In the genomic region with DNA sequence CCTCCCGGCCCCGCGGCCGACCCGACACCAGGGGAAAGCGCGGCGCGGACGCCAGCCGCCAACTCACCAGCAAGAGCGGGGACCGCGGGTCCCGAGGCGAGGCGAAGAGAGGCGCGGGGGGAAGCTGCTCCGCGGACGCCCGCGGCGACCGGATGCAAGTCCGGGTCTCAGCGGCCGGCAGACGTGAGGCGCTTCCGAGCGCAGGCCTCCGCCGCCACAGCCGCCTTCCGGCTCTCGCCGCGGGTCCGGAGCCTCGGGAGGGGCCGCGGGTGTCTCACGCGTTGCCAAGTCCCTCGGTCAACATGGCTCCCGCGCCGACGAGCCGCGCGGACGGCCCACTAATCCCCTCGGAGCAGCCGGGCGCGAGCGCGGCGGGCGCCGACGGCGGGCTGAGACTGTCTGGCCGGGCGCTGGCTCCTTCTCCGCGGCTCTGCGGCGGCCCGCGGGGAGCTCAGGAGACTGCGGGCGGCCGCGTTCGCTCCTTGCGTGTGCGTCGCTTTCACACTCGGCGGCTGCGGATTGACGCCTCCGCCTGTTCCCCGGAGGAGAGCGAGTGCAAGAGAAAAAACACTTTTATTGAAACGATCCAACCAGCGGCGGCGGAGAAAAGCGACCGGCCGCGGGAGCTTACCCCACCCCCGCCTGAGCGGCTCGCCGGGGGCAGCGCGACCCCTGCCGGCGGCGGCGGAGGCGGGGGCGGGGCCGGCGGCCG, we compare ENCODE assay signal across 8 cellular contexts. TPM values are rescaled to one million over a fixed set of nuclear protein-coding genes. Genes with fewer than 3 reads are reported as not detected.
DNase-seq lines count a peak whose midpoint lies in the region; ATAC-seq and TF ChIP-seq lines count a peak whose summit lies in the region.

A gene (minus strand): TSS at position 521 of the 712 bp plus-strand sequence. CDS start 65,603 bp downstream, outside the sequence.

- POLR2A ChIA-PET in naive thymus-derived CD8-positive, alpha-beta T cell (lab: Charles Lee) = interaction anchor here (0.6 to 3.6 kb wide), 44 partner anchors 9 to 446 kb away, joined by 3 to 54 read pairs (median 4); a partner anchor contains a TSS

- H3K4me1 ChIP-seq in Peyer's patch = peaks cover 0 to 7% (median 0%) of the 10 kb centered on the region in 4 donors

- H3K27ac ChIP-seq in KOPT-K1 (ENCODE audit: low read depth, low read length, poor library complexity, severe bottlenecking) (peak within 1 kb of the TSS; percentile 86), Peyer's patch (peak within 1 kb of the TSS; percentile 94 to 99 (median 98))

- no peaks in the 10 kb centered on the region for H3K27me3 Mint-ChIP-seq in naive thymus-derived CD8-positive, alpha-beta T cell
- H3K27me3 Mint-ChIP-seq in stimulated activated naive B cell treated with anti-CD40 and anti-IgM and Interleukin-4, amounts not matched to agents 10 μg/mL and 1 μg/mL and 100 μg/mL, for 72 hours = no peaks in the 10 kb centered on the region

- peak; percentile 50 for ATAC-seq in GM21737 (IDR thresholded peaks at IDR 0.05; ENCODE audit: unreplicated experiment)
- ATAC-seq in naive thymus-derived CD8-positive, alpha-beta T cell = peak; percentile 69 to 70
- ATAC-seq in stimulated activated naive B cell treated with anti-CD40 and anti-IgM and Interleukin-4, amounts not matched to agents 10 μg/mL and 1 μg/mL and 100 μg/mL, for 72 hours (replicated peaks) = peak; percentile 61 to 67

- H3K9me3 ChIP-seq in KOPT-K1 (ENCODE audit: insufficient read depth, low read length, poor library complexity, severe bottlenecking) (no peaks in the 10 kb centered on the region), Peyer's patch (no peaks in the 10 kb centered on the region)

- peak within 1 kb of the TSS; percentile 91 to 99 (median 97) for H3K27ac Mint-ChIP-seq in naive thymus-derived CD8-positive, alpha-beta T cell
- peak within 1 kb of the TSS; percentile 99 for H3K27ac Mint-ChIP-seq in stimulated activated naive B cell treated with anti-CD40 and anti-IgM and Interleukin-4, amounts not matched to agents 10 μg/mL and 1 μg/mL and 100 μg/mL, for 72 hours

- H3K36me3 ChIP-seq in KOPT-K1 (ENCODE audit: insufficient read depth, low read length) (no peaks in the 10 kb centered on the region), Peyer's patch (no peaks in the 10 kb centered on the region)

- H3K4me3 ChIP-seq in Peyer's patch = peak within 1 kb of the TSS; percentile 83 to 95 (median 92)

- DNase-seq in DMS79 treated with DMSO at 0.1 percent for 48 hours (lab: John Stamatoyannopoulos, UW) (peak; percentile 63), Peyer's patch (peak; percentile 79 to 93 (median 91)), activated T-helper 1 cell treated with Interleukin-2 at 50 U/mL for 16 hours (ENCODE audit: low read depth) (peak; percentile 84), fibroblast of gingiva (ENCODE audit: low read depth) (peak; percentile 86)
- DNase-seq in naive thymus-derived CD8-positive, alpha-beta T cell = peak; percentile 85 to 94 (median 90)
- peak; percentile 77 for DNase-seq in stimulated activated naive B cell treated with anti-CD40 and anti-IgM and Interleukin-4, amounts not matched to agents 10 μg/mL and 1 μg/mL and 100 μg/mL, for 72 hours

- TF ChIP-seq POLR2A in Peyer's patch (IDR thresholded peaks at IDR 0.05) = peak; percentile 64 to 73

- H3K4me1 Mint-ChIP-seq in naive thymus-derived CD8-positive, alpha-beta T cell = peaks cover 10 to 57% (median 45%) of the 10 kb centered on the region in 4 donors
- H3K4me1 Mint-ChIP-seq in stimulated activated naive B cell treated with anti-CD40 and anti-IgM and Interleukin-4, amounts not matched to agents 10 μg/mL and 1 μg/mL and 100 μg/mL, for 72 hours = peaks cover 11 to 35% of the 10 kb centered on the region in 2 donors

- H3K9me3 Mint-ChIP-seq in naive thymus-derived CD8-positive, alpha-beta T cell = no peaks in the 10 kb centered on the region
- H3K9me3 Mint-ChIP-seq in stimulated activated naive B cell treated with anti-CD40 and anti-IgM and Interleukin-4, amounts not matched to agents 10 μg/mL and 1 μg/mL and 100 μg/mL, for 72 hours = no peaks in the 10 kb centered on the region

- H3K36me3 Mint-ChIP-seq in naive thymus-derived CD8-positive, alpha-beta T cell = peaks cover 0 to 3% (median 0%) of the 10 kb centered on the region in 3 donors
- H3K36me3 Mint-ChIP-seq in stimulated activated naive B cell treated with anti-CD40 and anti-IgM and Interleukin-4, amounts not matched to agents 10 μg/mL and 1 μg/mL and 100 μg/mL, for 72 hours = no peaks in the 10 kb centered on the region

- H3K4me3 Mint-ChIP-seq in naive thymus-derived CD8-positive, alpha-beta T cell = peak within 1 kb of the TSS; percentile 90 to 97 (median 96)
- H3K4me3 Mint-ChIP-seq in stimulated activated naive B cell treated with anti-CD40 and anti-IgM and Interleukin-4, amounts not matched to agents 10 μg/mL and 1 μg/mL and 100 μg/mL, for 72 hours = peak within 1 kb of the TSS; percentile 87 to 90

- no peaks in the 10 kb centered on the region for H3K27me3 ChIP-seq in Peyer's patch

- TF ChIP-seq CTCF in Peyer's patch (IDR thresholded peaks at IDR 0.05) = peak; percentile 3 to 62 (median 44)

RNA-seq across cellular contexts. Expression of the gene that starts here (rescaled TPM):
- 100 to 1,000 TPM in 1 of 4 donors, 10 to 100 TPM in 3; 41.2 to 126 (median 45.7) TPM for total RNA-seq in Peyer's patch
- 10 to 100 TPM; 73.2 to 75.6 TPM for total RNA-seq in naive thymus-derived CD8-positive, alpha-beta T cell
- polyA plus RNA-seq in naive thymus-derived CD8-positive, alpha-beta T cell = 10 to 100 TPM; 22.1 to 32.2 (median 26.6) TPM

Comparison
In these comparisons a context has a peak if more than half of its experiments do, and no peak if none do; other contexts are left out.
1. Peak in every context shown above with its lines: DNase-seq, ATAC-seq, H3K4me3 ChIP-seq and H3K27ac ChIP-seq.